18 cellular contexts compared by ENCODE assay signal in genomic region chr6:151140767-151141166, GRCh38.
A peak's percentile ranks its signal among the peaks of the same experiment; 100 is the strongest.
DNase-seq lines count a peak whose midpoint lies in the region; ATAC-seq, FAIRE-seq and TF ChIP-seq lines count a peak whose summit lies in the region.
"Had no signal": no experiment of that assay in that cellular context is flagged by ENCODE, and none has a peak within 500 bp of the region (broad histone marks: within the 10 kb centered on the region; RNA-seq: fewer than 3 reads in every experiment).

No MANE protein-coding gene starts in this region.

- H3K27me3 ChIP-seq in right atrium auricular region = no peaks in the 10 kb centered on the region
- no peaks in the 10 kb centered on the region for H3K27me3 ChIP-seq in left ventricle myocardium inferior (ENCODE audit: low read depth)
- H3K27me3 ChIP-seq in spleen (replicated peaks in 1 of 7) = no peaks in the 10 kb centered on the region
- H3K27me3 ChIP-seq in esophagus squamous epithelium = no peaks in the 10 kb centered on the region
- H3K27me3 ChIP-seq in pancreas = no peaks in the 10 kb centered on the region
- H3K27me3 ChIP-seq: BLaER1 had no signal

- ATAC-seq in Right ventricle myocardium superior (ENCODE audit: poor library complexity) (peak; percentile 58), pancreas (no peak)
- ATAC-seq: GM23338 had no signal

- H3K4me3 ChIP-seq in right atrium auricular region = no peak overlapping the region
- H3K4me3 ChIP-seq in left ventricle myocardium inferior = no peak overlapping the region
- no peak overlapping the region for H3K4me3 ChIP-seq in spleen
- H3K4me3 ChIP-seq in esophagus squamous epithelium = no peak overlapping the region
- no peak overlapping the region for H3K4me3 ChIP-seq in pancreas
- H3K4me3 ChIP-seq: BLaER1, GM23338 had no signal

- DNase-seq in Right ventricle myocardium superior (no peak), right atrium auricular region (ENCODE audit: low spot score) (no peak), left ventricle myocardium inferior (no peak), spleen (no peak), MV-4-11 (lab: John Stamatoyannopoulos, UW) (no peak), esophagus squamous epithelium (lab: John Stamatoyannopoulos, UW) (no peak), pancreas (no peak)
- DNase-seq: 8988T; CD4-positive, alpha-beta memory T cell; DMS153; DMS79; GDM1; HCEC 1CT had no signal

- WGBS in spleen, 5 donors = 76 to 93% (median 84%) methylated on average over 3 of the region's 3 CpGs
- 80 to 88% methylated on average over 3 of the region's 3 CpGs for WGBS in esophagus squamous epithelium, 2 donors
- WGBS in pancreas, 2 donors = 75 to 80% methylated on average over 3 of the region's 3 CpGs

- no peak for TF ChIP-seq POLR2A in spleen (IDR thresholded peaks at IDR 0.05)
- no peak for TF ChIP-seq POLR2A in esophagus squamous epithelium (IDR thresholded peaks at IDR 0.05)

- H3K27ac ChIP-seq in right atrium auricular region (peak overlapping the region in 1 of 2 donors; percentile 50), left ventricle myocardium inferior (replicated peaks) (peak overlapping the region; percentile 77), spleen (peak overlapping the region in 6 of 8 donors; percentile 46 to 72 (median 54)), esophagus squamous epithelium (no peak overlapping the region), pancreas (no peak overlapping the region)

- no peak for FAIRE-seq in pancreas (lab: Jason Lieb, UNC)
- FAIRE-seq: GM12892, GM18507, H54 had no signal

- TF ChIP-seq CTCF in right atrium auricular region (IDR thresholded peaks at IDR 0.05) (no peak), left ventricle myocardium inferior (IDR thresholded peaks at IDR 0.05; ENCODE audit: borderline replicate concordance) (no peak), spleen (IDR thresholded peaks at IDR 0.05 in 8 of 11, conservative IDR thresholded peaks at IDR 0.05 in 3 of 11) (no peak), esophagus squamous epithelium (IDR thresholded peaks at IDR 0.05) (no peak), pancreas (IDR thresholded peaks at IDR 0.05) (no peak)

- H3K9me3 ChIP-seq in right atrium auricular region (no peaks in the 10 kb centered on the region), left ventricle myocardium inferior (replicated peaks) (no peaks in the 10 kb centered on the region), spleen (no peaks in the 10 kb centered on the region), esophagus squamous epithelium (no peaks in the 10 kb centered on the region), pancreas (no peaks in the 10 kb centered on the region)
- H3K9me3 ChIP-seq: BLaER1 had no signal

- peaks cover 0 to 23% of the 10 kb centered on the region in 2 donors for H3K4me1 ChIP-seq in right atrium auricular region
- H3K4me1 ChIP-seq in left ventricle myocardium inferior = peaks cover 32% of the 10 kb centered on the region
- peaks cover 0 to 17% (median 9%) of the 10 kb centered on the region in 6 donors for H3K4me1 ChIP-seq in spleen
- H3K4me1 ChIP-seq in esophagus squamous epithelium = peaks cover 0 to 14% (median 3%) of the 10 kb centered on the region in 3 donors
- H3K4me1 ChIP-seq in pancreas = peaks cover 0 to 13% (median 4%) of the 10 kb centered on the region in 3 donors

- H3K36me3 ChIP-seq in right atrium auricular region (no peaks in the 10 kb centered on the region), left ventricle myocardium inferior (no peaks in the 10 kb centered on the region), spleen (no peaks in the 10 kb centered on the region), esophagus squamous epithelium (no peaks in the 10 kb centered on the region), pancreas (no peaks in the 10 kb centered on the region)
- H3K36me3 ChIP-seq: BLaER1 had no signal

- intact Hi-C loops in Right ventricle myocardium superior (cut with DNase I) (no loop called here), left ventricle myocardium inferior (cut with micrococcal nuclease) (no loop called here), spleen (cut with DNase I; ENCODE audit: low total_unique reads) (no loop called here), esophagus squamous epithelium (cut with DNase I) (no loop called here), pancreas (cut with DNase I) (no loop called here)

Comparison
In these comparisons a context has a peak if more than half of its experiments do, and no peak if none do; other contexts are left out.
1. H3K27ac ChIP-seq: peak in left ventricle myocardium inferior (single experiment) and spleen (6 of 8); none in esophagus squamous epithelium (0 of 4) and pancreas (0 of 4).